Comparison of ENCODE assay signal across 26 cellular contexts in genomic region chr2:103169856-103170255, GRCh38.
DNase-seq lines count a peak whose midpoint lies in the region; ATAC-seq and FAIRE-seq lines count a peak whose summit lies in the region.
"Had no signal": no experiment of that assay in that cellular context is flagged by ENCODE, and none has a peak within 500 bp of the region (broad histone marks: within the 10 kb centered on the region; RNA-seq: fewer than 3 reads in every experiment).

No MANE protein-coding gene starts in this region.

- H3K27me3 ChIP-seq in CD4-positive, alpha-beta memory T cell (ENCODE audit: insufficient read depth, low read length): no peaks in the 10 kb centered on the region
- H3K27me3 ChIP-seq in Karpas-422 (ENCODE audit: low read length): no peaks in the 10 kb centered on the region
- H3K27me3 ChIP-seq: BLaER1 treated with 17β-estradiol and CSF1 and Interleukin-3, amounts not matched to agents 10 nM and 100 nM had no signal

- H3K9me2 ChIP-seq in Karpas-422 (replicated peaks; ENCODE audit: insufficient read depth, low read length): no peaks in the 10 kb centered on the region

- H3K4me3 ChIP-seq in CD4-positive, alpha-beta memory T cell (ENCODE audit: low read length in 2 of 2): no peak overlapping the region
- H3K4me3 ChIP-seq in Karpas-422 (ENCODE audit: low read length): no peak overlapping the region
- H3K4me3 ChIP-seq: BLaER1 treated with 17β-estradiol and CSF1 and Interleukin-3, amounts not matched to agents 10 nM and 100 nM; GM12878 had no signal

- no peak overlapping the region for H3K27ac Mint-ChIP-seq in CD4-positive, alpha-beta memory T cell
- H3K27ac Mint-ChIP-seq: B cell; CD4-positive, alpha-beta T cell; CD8-positive, alpha-beta memory T cell had no signal

- H3K4me3 Mint-ChIP-seq in CD4-positive, alpha-beta memory T cell: no peak overlapping the region
- H3K4me3 Mint-ChIP-seq: B cell; CD4-positive, alpha-beta T cell; CD8-positive, alpha-beta memory T cell had no signal

- no peak overlapping the region for H3K4me2 ChIP-seq in Karpas-422 (ENCODE audit: low read depth, low read length, poor library complexity, severe bottlenecking)
- H3K4me2 ChIP-seq: BLaER1 treated with 17β-estradiol and CSF1 and Interleukin-3, amounts not matched to agents 10 nM and 100 nM had no signal

- POLR2A ChIA-PET in CD4-positive, alpha-beta memory T cell (lab: Charles Lee; ENCODE audit: partially characterized antibody): no interaction called here

- DNase-seq in RCC 7860 (ENCODE audit: low spot score) (peak; percentile 51), epithelial cell of prostate (ENCODE audit: low read depth, low spot score) (no peak), kidney tubule cell (ENCODE audit: low spot score) (peak; percentile 82), hepatic stellate cell (ENCODE audit: low spot score) (no peak), Karpas-422 (no peak)
- DNase-seq in CD4-positive, alpha-beta memory T cell: no peak
- DNase-seq: 8988T; AML-193; CD4-positive, alpha-beta T cell; CD8-positive, alpha-beta memory T cell; COR-L47; DMS 273 treated with DMSO at 0.1 percent for 48 hours; DMS153; DMS53; DMS79; DND-41; EL; GDM1 had no signal

- CTCF ChIA-PET in CD4-positive, alpha-beta memory T cell (lab: Charles Lee; ENCODE audit: partially characterized antibody): no interaction called here

- no peak overlapping the region for H2AFZ ChIP-seq in Karpas-422 (ENCODE audit: low read length)

- ATAC-seq in HG02642 (IDR thresholded peaks at IDR 0.05; ENCODE audit: poor library complexity, unreplicated experiment): no peak
- ATAC-seq: GM12878 had no signal

- H3K4me1 ChIP-seq in CD4-positive, alpha-beta memory T cell (ENCODE audit: insufficient read depth, low read length): no peaks in the 10 kb centered on the region
- no peaks in the 10 kb centered on the region for H3K4me1 ChIP-seq in Karpas-422 (ENCODE audit: low read length)
- H3K4me1 ChIP-seq: BLaER1 treated with 17β-estradiol and CSF1 and Interleukin-3, amounts not matched to agents 10 nM and 100 nM had no signal

- FAIRE-seq in RCC 7860 (lab: Jason Lieb, UNC): no peak
- FAIRE-seq: A204.1, GM12878, GM12892, GM18507 had no signal

- no peaks in the 10 kb centered on the region for H3K4me1 Mint-ChIP-seq in CD4-positive, alpha-beta memory T cell
- H3K4me1 Mint-ChIP-seq: B cell; CD8-positive, alpha-beta memory T cell had no signal

- H3K9ac ChIP-seq in Karpas-422 (ENCODE audit: low read length): no peak overlapping the region
- H3K9ac ChIP-seq: BLaER1 treated with 17β-estradiol and CSF1 and Interleukin-3, amounts not matched to agents 10 nM and 100 nM had no signal

- intact Hi-C loops in CD4-positive, alpha-beta memory T cell (cut with micrococcal nuclease): no loop called here

- H3K9me3 Mint-ChIP-seq in CD4-positive, alpha-beta memory T cell: peaks cover 0 to 16% (median 9%) of the 10 kb centered on the region in 8 donors

- H3K36me3 Mint-ChIP-seq in CD4-positive, alpha-beta memory T cell: no peaks in the 10 kb centered on the region
- H3K36me3 Mint-ChIP-seq: CD8-positive, alpha-beta memory T cell had no signal

- no peaks in the 10 kb centered on the region for H3K79me2 ChIP-seq in Karpas-422 (ENCODE audit: low read length)

- H3K36me3 ChIP-seq in CD4-positive, alpha-beta memory T cell (ENCODE audit: insufficient read depth, low read length): no peaks in the 10 kb centered on the region
- no peaks in the 10 kb centered on the region for H3K36me3 ChIP-seq in Karpas-422 (ENCODE audit: insufficient read depth, low read length)
- H3K36me3 ChIP-seq: BLaER1 treated with 17β-estradiol and CSF1 and Interleukin-3, amounts not matched to agents 10 nM and 100 nM had no signal

- no peaks in the 10 kb centered on the region for H4K20me1 ChIP-seq in Karpas-422 (ENCODE audit: insufficient read depth, low read depth, low read length)
- H4K20me1 ChIP-seq: BLaER1 treated with 17β-estradiol and CSF1 and Interleukin-3, amounts not matched to agents 10 nM and 100 nM had no signal

- peak overlapping the region; percentile 21 for H3K27ac ChIP-seq in epithelial cell of prostate
- H3K27ac ChIP-seq in CD4-positive, alpha-beta memory T cell (ENCODE audit: low read depth, low read length): no peak overlapping the region
- no peak overlapping the region for H3K27ac ChIP-seq in Karpas-422 (ENCODE audit: low read length)
- H3K27ac ChIP-seq: BLaER1 treated with 17β-estradiol and CSF1 and Interleukin-3, amounts not matched to agents 10 nM and 100 nM; C4-2B had no signal

- H3K9me3 ChIP-seq in CD4-positive, alpha-beta memory T cell (ENCODE audit: control insufficient read depth in 1 of 2, low read length in 2 of 2): no peaks in the 10 kb centered on the region
- no peaks in the 10 kb centered on the region for H3K9me3 ChIP-seq in Karpas-422 (ENCODE audit: low read length)

- H3K27me3 Mint-ChIP-seq in CD4-positive, alpha-beta memory T cell: no peaks in the 10 kb centered on the region
- H3K27me3 Mint-ChIP-seq: B cell; CD4-positive, alpha-beta T cell; CD8-positive, alpha-beta memory T cell had no signal

Comparison
In these comparisons a context has a peak if more than half of its experiments do, and no peak if none do; other contexts are left out.
1. DNase-seq: peak in RCC 7860 (single experiment) and kidney tubule cell (single experiment); none in epithelial cell of prostate (single experiment), CD4-positive, alpha-beta memory T cell (0 of 5), hepatic stellate cell (single experiment) and Karpas-422 (single experiment).